ENCODE assay signal across 22 cellular contexts in genomic region chr18:11392974-11393373, GRCh38.
"Had no signal": no experiment of that assay in that cellular context is flagged by ENCODE, and none has a peak within 500 bp of the region (broad histone marks: within the 10 kb centered on the region; RNA-seq: fewer than 3 reads in every experiment).

No MANE protein-coding gene starts in this region.

- ATAC-seq: activated CD4-positive, CD25-positive, alpha-beta regulatory T cell treated with anti-CD3 and anti-CD28 coated beads, Interleukin-2, amount 50 U/mL, for 24 hours; activated CD8-positive, alpha-beta memory T cell treated with anti-CD3 and anti-CD28 coated beads, Interleukin-2, amount 10 ng/mL, durations not matched to agents 7 days and 5 days; activated CD8-positive, alpha-beta T cell treated with anti-CD3 and anti-CD28 coated beads for 36 hours; foreskin keratinocyte; left lobe of liver; right lobe of liver; stimulated activated naive B cell treated with anti-CD40 and anti-IgM and Interleukin-4, amounts not matched to agents 10 μg/mL and 1 μg/mL and 100 μg/mL, for 72 hours; T-helper 17 cell had no signal

- H3K27ac ChIP-seq: cardiac muscle cell, foreskin keratinocyte, hepatocyte, right lobe of liver, testis, uterus had no signal

- H3K4me1 ChIP-seq: foreskin keratinocyte, right lobe of liver, testis, uterus had no signal

- H3K36me3 ChIP-seq: cardiac muscle cell, right lobe of liver, uterus had no signal

- H2AFZ ChIP-seq: hepatocyte had no signal

- H3K9me3 ChIP-seq: right lobe of liver, testis, uterus had no signal

- H3K4me2 ChIP-seq: hepatocyte had no signal

- H3K4me3 ChIP-seq: cardiac muscle cell, hepatocyte, right lobe of liver, testis, uterus had no signal

- H3K27me3 ChIP-seq: cardiac muscle cell, foreskin keratinocyte, hepatocyte, right lobe of liver, testis, uterus had no signal

- DNase-seq: activated CD4-positive, alpha-beta T cell treated with anti-CD3 and anti-CD28 coated beads, Interleukin-2, amount 10 ng/mL, durations not matched to agents 7 days and 5 days; activated CD8-positive, alpha-beta memory T cell treated with anti-CD3 and anti-CD28 coated beads, Interleukin-2, amount 10 ng/mL, durations not matched to agents 7 days and 5 days; activated CD8-positive, alpha-beta T cell treated with anti-CD3 and anti-CD28 coated beads for 36 hours; activated effector memory CD4-positive, alpha-beta T cell treated with anti-CD3 and anti-CD28 coated beads, Interleukin-2, amount 50 U/mL, for 16 hours; activated naive CD4-positive, alpha-beta T cell treated with anti-CD3 and anti-CD28 coated beads, Interleukin-2, amount 10 ng/mL, durations not matched to agents 7 days and 5 days; activated T-cell treated with anti-CD3 and anti-CD28 coated beads for 4 hours; effector CD8-positive, alpha-beta T cell; immature natural killer cell; naive B cell; right lobe of liver; small intestine; stimulated activated CD4-positive, alpha-beta T cell treated with anti-CD3 and anti-CD28 coated beads, Interleukin-15, amount 100 ng/mL, for 24 hours; stimulated activated naive B cell treated with anti-CD40 and anti-IgM and Interleukin-4, amounts not matched to agents 10 μg/mL and 1 μg/mL and 100 μg/mL, for 72 hours; T-helper 17 cell; trophoblast cell had no signal
